In the genomic region with DNA sequence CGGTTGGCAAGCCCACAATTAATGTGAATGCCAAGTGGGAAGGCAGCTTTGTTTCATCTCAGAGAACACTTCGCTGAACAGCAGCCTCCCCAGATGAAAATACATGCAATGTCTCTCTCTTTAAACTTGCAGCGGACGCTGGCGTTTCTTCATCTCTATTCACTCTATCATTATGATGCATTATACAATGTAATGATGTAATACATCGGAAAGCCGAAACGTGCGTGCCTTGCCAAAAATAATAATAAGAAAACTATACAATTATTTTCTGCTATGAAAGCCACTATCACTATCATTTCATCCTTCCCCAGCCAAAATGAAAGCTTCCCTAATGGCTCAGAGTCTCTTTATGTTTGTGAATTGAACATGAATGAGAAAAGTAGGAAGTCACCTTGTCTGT, we compare ENCODE assay signal across 26 cellular contexts.
"Had no signal": no experiment of that assay in that cellular context is flagged by ENCODE, and none has a peak within 500 bp of the region (broad histone marks: within the 10 kb centered on the region; RNA-seq: fewer than 3 reads in every experiment).

No MANE protein-coding gene starts in this region.

- H3K27me3 ChIP-seq: breast epithelium, colonic mucosa had no signal

- H3K9me3 ChIP-seq: breast epithelium, colonic mucosa, MG63 had no signal

- H3K4me3 ChIP-seq: colonic mucosa, MG63, SK-N-MC had no signal

- H3K36me3 ChIP-seq: breast epithelium, colonic mucosa, MG63 had no signal

- FAIRE-seq: TTC549 had no signal

- H3K27ac ChIP-seq: breast epithelium, colonic mucosa, SK-N-MC, VCaP had no signal

- H3K4me1 ChIP-seq: breast epithelium, colonic mucosa had no signal

- DNase-seq: activated CD4-positive, alpha-beta memory T cell treated with anti-CD3 and anti-CD28 coated beads, Interleukin-2, amount 10 ng/mL, durations not matched to agents 7 days and 5 days; activated CD4-positive, alpha-beta T cell treated with anti-CD3 and anti-CD28 coated beads, Interleukin-2, amount 50 U/mL, for 1 hour; activated CD4-positive, CD25-positive, alpha-beta regulatory T cell; activated gamma-delta T cell treated with Interleukin-2 at 50 U/mL for 16 hours; activated naive CD4-positive, alpha-beta T cell treated with anti-CD3 and anti-CD28 coated beads, Interleukin-2, amount 10 ng/mL, durations not matched to agents 7 days and 5 days; activated naive CD8-positive, alpha-beta T cell treated with anti-CD3 and anti-CD28 coated beads for 36 hours; activated T-cell treated with anti-CD3 and anti-CD28 coated beads for 4 hours; activated T-cell treated with anti-CD3 and anti-CD28 coated beads, Interleukin-2, amount 50 U/mL, for 48 hours; caudate nucleus; colonic mucosa; dermis blood vessel endothelial cell; MG63; MV-4-11; NCI-H1105 treated with DMSO at 0.1 percent for 48 hours; NCI-H1436 treated with DMSO at 0.1 percent for 48 hours; NCI-H1930; NCI-H446 treated with DMSO at 0.1 percent for 48 hours; NCI-H524 treated with DMSO at 0.1 percent for 48 hours; SIG-M5; T-cell; T-helper 2 cell; T1000 had no signal
